Comparison of ENCODE assay signal across 1 cellular context in the genomic region with DNA sequence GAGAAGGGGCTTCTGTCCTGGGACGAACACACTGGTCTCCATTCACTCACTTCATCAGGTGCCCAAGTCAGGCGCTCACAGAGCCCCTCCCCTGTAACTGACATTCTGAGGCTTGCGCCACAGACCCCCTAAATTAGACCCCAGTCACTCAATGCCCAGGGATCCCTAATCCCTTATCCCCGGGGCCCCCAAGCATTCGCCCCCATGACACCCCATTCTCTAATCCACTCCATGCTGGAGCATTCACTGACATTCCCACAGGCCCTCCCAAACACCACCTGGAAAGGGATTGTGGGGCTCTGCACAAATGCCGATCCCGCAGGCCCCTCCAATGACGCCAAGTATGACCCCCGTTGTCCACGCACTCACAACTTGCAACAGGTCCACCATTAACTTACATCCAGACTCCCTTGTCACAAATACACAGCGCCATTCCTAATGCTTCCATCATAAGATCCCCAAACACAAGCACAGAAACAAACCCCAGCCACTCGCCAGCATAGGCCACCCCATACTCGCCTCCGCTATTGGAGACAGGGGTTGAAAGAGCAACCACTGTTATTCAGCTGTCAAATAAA.
TF ChIP-seq lines count a peak whose summit lies in the region.

No MANE protein-coding gene starts in this region.

TF ChIP-seq in endothelial cell of umbilical vein, 7 proteins besides CTCF, POLR2A, EP300 and RAD21:
- TF ChIP-seq FOS (IDR thresholded peaks at IDR 0.05; ENCODE audit: borderline replicate concordance, insufficient read depth, low read length) = no peak
- no peak for TF ChIP-seq EZH2 (IDR thresholded peaks at IDR 0.05; ENCODE audit: borderline replicate concordance, low read depth, low read length, severe bottlenecking)
- TF ChIP-seq JUN (IDR thresholded peaks at IDR 0.05; ENCODE audit: borderline replicate concordance, insufficient read depth, insufficient read length, low read depth) = no peak
- TF ChIP-seq POLR2AphosphoS5 (IDR thresholded peaks at IDR 0.05; ENCODE audit: insufficient read depth, low read depth, low read length) = no peak
- TF ChIP-seq MYC (IDR thresholded peaks at IDR 0.05; ENCODE audit: low read depth, low read length) = no peak
- TF ChIP-seq, protein P1, sequence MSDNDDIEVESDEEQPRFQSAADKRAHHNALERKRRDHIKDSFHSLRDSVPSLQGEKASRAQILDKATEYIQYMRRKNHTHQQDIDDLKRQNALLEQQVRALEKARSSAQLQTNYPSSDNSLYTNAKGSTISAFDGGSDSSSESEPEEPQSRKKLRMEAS (IDR thresholded peaks at IDR 0.05; ENCODE audit: insufficient read depth, insufficient read length) = no peak
- no peak for TF ChIP-seq GATA2 (IDR thresholded peaks at IDR 0.05; ENCODE audit: insufficient read depth, insufficient read length, low read depth, low read length)
